ENCODE assay signal across 8 cellular contexts in the genomic region with DNA sequence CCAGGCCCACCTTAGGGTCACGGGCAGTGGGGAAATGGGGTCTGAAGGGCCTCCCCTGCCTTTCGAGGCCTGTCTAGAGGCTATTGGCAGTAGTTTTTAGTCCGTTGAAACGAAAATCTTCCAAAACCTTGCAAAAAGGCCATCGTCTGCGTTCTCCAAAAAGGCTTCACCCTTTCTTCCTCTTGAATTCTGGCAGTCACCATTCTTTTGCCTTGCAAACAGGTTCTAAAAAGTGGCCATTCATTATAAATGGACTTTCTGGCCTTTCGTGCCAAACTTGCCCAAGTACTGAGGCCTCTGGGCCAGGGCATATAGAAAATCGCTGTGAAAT. TPM values are rescaled to one million over a fixed set of nuclear protein-coding genes. Genes with fewer than 3 reads are reported as not detected.
A peak's percentile ranks its signal among the peaks of the same experiment; 100 is the strongest.
DNase-seq lines count a peak whose midpoint lies in the region; ATAC-seq, FAIRE-seq and TF ChIP-seq lines count a peak whose summit lies in the region.

No MANE protein-coding gene starts in this region.

- H3K27ac Mint-ChIP-seq in H9, result no peak overlapping the region; a peak in 1 of 7 replicates
- no peak overlapping the region for H3K27ac Mint-ChIP-seq in MCF 10A (ENCODE audit: low read depth, unreplicated experiment)
- peak overlapping the region in 1 of 2 donors; percentile 7 for H3K27ac Mint-ChIP-seq in natural killer cell treated with Interleukin-12 subunit alpha and Interleukin-12 subunit beta and Interleukin-15 and Interleukin-18, amount 100 ng/mL, for 72 hours

- no peak for TF ChIP-seq RAD21 in A549 (conservative IDR thresholded peaks at IDR 0.05 in 1 of 2, IDR thresholded peaks at IDR 0.05 in 1 of 2)

- H3K4me2 ChIP-seq in A549, result peak overlapping the region; percentile 93
- no peak overlapping the region for H3K4me2 ChIP-seq in H9 (ENCODE audit: insufficient read depth, insufficient read length, low read length)

- no peaks in the 10 kb centered on the region for H3K79me1 ChIP-seq in H9 (ENCODE audit: insufficient read depth, low read depth, low read length, poor library complexity, severe bottlenecking)

- H2BK120ac ChIP-seq in H9 (ENCODE audit: low read depth, low read length, poor library complexity, severe bottlenecking), result no peak overlapping the region

- no peak overlapping the region for H3K18ac ChIP-seq in H9 (ENCODE audit: insufficient read length, low read depth, low read length)

- H2BK20ac ChIP-seq in H9 (ENCODE audit: low read depth, low read length, poor library complexity, severe bottlenecking), result no peak overlapping the region

- H3K27me3 Mint-ChIP-seq in H9 (ENCODE audit: low read depth) (no peaks in the 10 kb centered on the region), MCF 10A (ENCODE audit: insufficient read depth, unreplicated experiment) (peaks cover 27% of the 10 kb centered on the region)
- H3K27me3 Mint-ChIP-seq in natural killer cell treated with Interleukin-12 subunit alpha and Interleukin-12 subunit beta and Interleukin-15 and Interleukin-18, amount 100 ng/mL, for 72 hours, result no peaks in the 10 kb centered on the region

- H3K27ac ChIP-seq in A549 (no peak overlapping the region), H9 (ENCODE audit: insufficient read length, low read depth, low read length) (no peak overlapping the region)

- H3K23me2 ChIP-seq in H9 (ENCODE audit: insufficient read length, low read depth, low read length, poor library complexity, severe bottlenecking), result peaks cover 6% of the 10 kb centered on the region

- H3K4me1 ChIP-seq in A549 (peaks cover 6% of the 10 kb centered on the region), H9 (ENCODE audit: insufficient read depth, low read length) (no peaks in the 10 kb centered on the region)

- no peak overlapping the region for H3K14ac ChIP-seq in H9 (ENCODE audit: insufficient read depth, low read length)

- no peak overlapping the region for H4K8ac ChIP-seq in H9 (replicated peaks; ENCODE audit: insufficient read length, low read depth, low read length)

- TF ChIP-seq EP300 in A549 (IDR thresholded peaks at IDR 0.05), result no peak

- H3K36me3 Mint-ChIP-seq in H9 (ENCODE audit: insufficient read depth in 1 of 3, low read depth in 3 of 3) (peaks cover 5 to 22% (median 18%) of the 10 kb centered on the region in 3 experiments; a peak in 6 of 7 replicates), MCF 10A (ENCODE audit: insufficient read depth, unreplicated experiment) (peaks cover 34% of the 10 kb centered on the region)
- H3K36me3 Mint-ChIP-seq in natural killer cell treated with Interleukin-12 subunit alpha and Interleukin-12 subunit beta and Interleukin-15 and Interleukin-18, amount 100 ng/mL, for 72 hours, result peaks cover 19% of the 10 kb centered on the region

- WGBS in A549 (ENCODE audit: missing lambda C conversion rate), result 31% methylated on average over 8 of the region's 8 CpGs
- no CpG with 5 or more reads among the region's 8 CpGs for WGBS in H9 (ENCODE audit: extremely low coverage, insufficient read length, low lambda C conversion rate)

- H3K4ac ChIP-seq in H9 (ENCODE audit: low read depth, low read length), result no peak overlapping the region

- ATAC-seq in A549 (no peak), HG03469 (IDR thresholded peaks at IDR 0.05; ENCODE audit: unreplicated experiment) (no peak)
- no peak for ATAC-seq in natural killer cell treated with Interleukin-12 subunit alpha and Interleukin-12 subunit beta and Interleukin-15 and Interleukin-18, amount 100 ng/mL, for 72 hours

- no TSS peak for BruUV-seq in MCF 10A (replicated peaks; lab: Mats Ljungman, UMichigan)

- H4K91ac ChIP-seq in H9 (ENCODE audit: insufficient read length, low read depth, low read length), result no peak overlapping the region

- H3K4me1 Mint-ChIP-seq in H9, result peaks cover 7 to 11% of the 10 kb centered on the region in 2 experiments; a peak in 3 of 4 replicates
- H3K4me1 Mint-ChIP-seq in MCF 10A (ENCODE audit: insufficient read depth, unreplicated experiment), result peaks cover 4% of the 10 kb centered on the region
- H3K4me1 Mint-ChIP-seq in natural killer cell treated with Interleukin-12 subunit alpha and Interleukin-12 subunit beta and Interleukin-15 and Interleukin-18, amount 100 ng/mL, for 72 hours (ENCODE audit: low read depth in 2 of 2), result peaks cover 11% of the 10 kb centered on the region in 2 donors

- CTCF ChIA-PET in A549 (lab: Yijun Ruan, JAX) (interaction anchor here (0.7 to 1.7 kb wide), 6 partner anchors 9 to 57 kb away, joined by 3 to 6 read pairs (median 3); no protein-coding TSS in a partner anchor), MCF 10A (lab: Yijun Ruan, JAX) (no interaction called here)

- H4K20me1 ChIP-seq in H9 (ENCODE audit: control insufficient read depth, insufficient read depth, insufficient read length), result no peaks in the 10 kb centered on the region

- peak overlapping the region; percentile 32; the same call in 2 of the 3 replicates for H3K4me3 ChIP-seq in A549

- TF ChIP-seq CTCF in A549 (IDR thresholded peaks at IDR 0.05) (no peak), H9 (conservative IDR thresholded peaks at IDR 0.05) (no peak), MCF 10A (IDR thresholded peaks at IDR 0.05; ENCODE audit: unreplicated experiment) (no peak)

- no peak overlapping the region for H2BK15ac ChIP-seq in H9 (ENCODE audit: low read depth, low read length)

- H4K5ac ChIP-seq in H9 (ENCODE audit: insufficient read length, low read depth, low read length), result no peak overlapping the region

- no peaks in the 10 kb centered on the region for H3K9me3 ChIP-seq in A549
- H3K9me3 ChIP-seq in H9 (ENCODE audit: control insufficient read depth, low read depth, low read length), result no peaks in the 10 kb centered on the region

- H3K9ac ChIP-seq in H9 (ENCODE audit: extremely low read depth, insufficient read length, low read length), result no peak overlapping the region

- POLR2A ChIA-PET in A549 (lab: Yijun Ruan, JAX), result interaction anchor here (1.3 kb wide), 1 partner anchor 13 kb away, joined by 5 read pairs; no protein-coding TSS in a partner anchor
- POLR2A ChIA-PET in MCF 10A (lab: Yijun Ruan, JAX), result no interaction called here

- H2AFZ ChIP-seq in H9 (ENCODE audit: low read length), result no peak overlapping the region

- no peak for TF ChIP-seq POLR2A in A549 (IDR thresholded peaks at IDR 0.05; ENCODE audit: low read length)

- H3K9me3 Mint-ChIP-seq in H9 (no peaks in the 10 kb centered on the region), MCF 10A (ENCODE audit: unreplicated experiment) (no peaks in the 10 kb centered on the region)
- H3K9me3 Mint-ChIP-seq in natural killer cell treated with Interleukin-12 subunit alpha and Interleukin-12 subunit beta and Interleukin-15 and Interleukin-18, amount 100 ng/mL, for 72 hours, result no peaks in the 10 kb centered on the region

- H3T11ph ChIP-seq in H9 (ENCODE audit: low read length), result no peak overlapping the region

- no peaks in the 10 kb centered on the region for H3K79me2 ChIP-seq in H9 (ENCODE audit: insufficient read depth, low read length)

- intact Hi-C loops in MCF 10A (cut with micrococcal nuclease), result loop anchor here (1.0 to 10.0 kb wide), 2 partner anchors 72 to 430 kb away; a partner anchor contains a TSS

- H3K4me3 Mint-ChIP-seq in H9 (peak overlapping the region; percentile 46 to 69; a peak in 4 of 5 replicates), MCF 10A (ENCODE audit: unreplicated experiment) (peak overlapping the region; percentile 75)
- H3K4me3 Mint-ChIP-seq in natural killer cell treated with Interleukin-12 subunit alpha and Interleukin-12 subunit beta and Interleukin-15 and Interleukin-18, amount 100 ng/mL, for 72 hours, result peak overlapping the region; percentile 25

- H3K23ac ChIP-seq in H9 (ENCODE audit: insufficient read length, low read depth, low read length), result no peak overlapping the region

- H3K27me3 ChIP-seq in H9 (ENCODE audit: insufficient read depth, low read length), result no peaks in the 10 kb centered on the region

- no peak overlapping the region for H2AK5ac ChIP-seq in H9 (ENCODE audit: insufficient read length, low read length)

- H3K56ac ChIP-seq in H9 (ENCODE audit: insufficient read length, low read depth, low read length), result no peak overlapping the region

- FAIRE-seq in A549 (lab: Jason Lieb, UNC), result no peak

- H2BK5ac ChIP-seq in H9 (ENCODE audit: insufficient read length, low read length), result no peak overlapping the region

- DNase-seq in A549 (ENCODE audit: low read depth in 1 of 2, low spot score in 1 of 2) (no peak), H9 (no peak), MCF 10A (ENCODE audit: unreplicated experiment) (no peak), UCSD-AML1 (lab: John Stamatoyannopoulos, UW; ENCODE audit: unreplicated experiment) (no peak), NCI-H524 (lab: John Stamatoyannopoulos, UW) (no peak), putamen (ENCODE audit: low spot score) (no peak)
- DNase-seq in natural killer cell treated with Interleukin-12 subunit alpha and Interleukin-12 subunit beta and Interleukin-15 and Interleukin-18, amount 100 ng/mL, for 72 hours (ENCODE audit: low spot score), result no peak

- no peak overlapping the region for H2BK12ac ChIP-seq in H9 (ENCODE audit: insufficient read length, low read depth, low read length)

TF ChIP-seq in A549, 52 proteins besides CTCF, POLR2A, EP300 and RAD21:
- TF ChIP-seq HOXA7 (CRISPR knock-in tag; IDR thresholded peaks at IDR 0.05), result no peak
- TF ChIP-seq TP53 (CRISPR knock-in tag; IDR thresholded peaks at IDR 0.05), result no peak

RNA-seq across cellular contexts. Expression of a gene that starts 0.4 kb away (rescaled TPM):
- polyA plus RNA-seq in A549 (2011; rRNA removed) (6.7 and 6.8 TPM in 2 replicates), A549 (2017; fragmentation: RNase III; extraction: RNeasy Plus Mini Kit Qiagen cat#74134 plus additional on column Dnase treatment) (9.5 to 11.2 TPM (median 10.1 TPM) in 3 replicates)
- 2.6 and 3.0 TPM in 2 replicates for polyA plus RNA-seq in A549 (2012; cell fraction: cytosol; rRNA removed)
- 2.3 and 2.5 TPM in 2 replicates for polyA plus RNA-seq in A549 (2012; cell fraction: nucleus; rRNA removed)
- polyA minus RNA-seq in A549 (2011; rRNA and poly(A)+ RNA removed), result 4.4 and 4.7 TPM in 2 replicates
- total RNA-seq in H9 (2021) (14.1 and 14.9 TPM in 2 replicates), MCF 10A (2022) (5.0 and 7.2 TPM in 2 replicates)
- total RNA-seq in natural killer cell treated with Interleukin-12 subunit alpha and Interleukin-12 subunit beta and Interleukin-15 and Interleukin-18, amount 100 ng/mL, for 72 hours, result 10 to 100 TPM in 1 of 2 donors, 1 to 10 TPM in 1; 9.1 to 15.8 TPM

Comparison
In these comparisons a context has a peak if more than half of its experiments do, and no peak if none do; other contexts are left out.
1. H3K4me3 Mint-ChIP-seq: peak in every context shown above with its lines; median percentile 75 in MCF 10A; 58 in H9; 25 in natural killer cell treated with Interleukin-12 subunit alpha and Interleukin-12 subunit beta and Interleukin-15 and Interleukin-18, amount 100 ng/mL, for 72 hours.